In the genomic region with DNA sequence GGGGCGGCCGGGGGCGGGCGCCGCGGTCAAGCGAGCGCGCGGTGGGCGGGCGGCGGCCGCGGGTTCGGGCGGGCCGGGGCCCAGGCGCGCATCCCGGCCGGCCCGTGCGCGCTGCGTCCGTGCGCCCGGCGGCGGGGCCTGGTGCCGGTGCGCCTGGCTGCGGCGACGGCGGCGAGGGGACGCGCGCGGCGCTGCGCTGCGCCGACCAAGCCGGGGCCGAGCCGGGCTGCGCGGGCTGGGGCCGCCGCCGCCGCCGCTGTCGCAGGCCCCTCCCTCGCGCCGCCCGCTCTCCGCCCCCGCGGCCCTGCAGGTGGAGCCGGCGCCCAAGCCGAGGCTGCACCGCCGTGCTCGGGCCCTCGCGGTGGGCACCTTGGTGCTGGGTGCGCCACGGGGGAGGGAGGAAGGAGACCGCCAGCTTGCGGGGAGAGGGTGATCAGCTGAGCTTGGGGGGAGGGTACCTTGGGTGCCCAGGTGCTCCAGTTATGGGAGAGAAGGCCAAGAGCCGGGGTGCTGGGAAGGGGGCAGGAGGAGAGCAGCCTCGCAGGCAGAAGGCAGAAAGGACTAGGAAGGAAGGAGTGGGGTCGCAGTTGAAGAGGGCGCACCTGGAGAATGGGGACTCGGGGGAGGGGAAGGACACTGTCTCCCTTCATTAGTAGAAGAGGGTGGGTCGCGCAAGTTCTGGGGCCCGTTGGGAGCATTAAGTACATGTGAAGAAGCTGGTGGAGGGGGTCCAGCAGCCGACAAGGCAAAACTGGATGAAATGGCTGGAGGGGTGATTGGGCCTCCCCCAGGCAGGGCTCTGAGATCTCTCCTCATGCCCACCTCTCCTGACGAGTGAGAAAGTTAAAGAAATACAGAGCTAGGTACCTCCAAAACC, we compare ENCODE assay signal across 9 cellular contexts. TPM values are rescaled to one million over a fixed set of nuclear protein-coding genes. Genes with fewer than 3 reads are reported as not detected.
DNase-seq lines count a peak whose midpoint lies in the region; ATAC-seq and TF ChIP-seq lines count a peak whose summit lies in the region.
"Had no signal": no experiment of that assay in that cellular context is flagged by ENCODE, and none has a peak within 500 bp of the region (broad histone marks: within the 10 kb centered on the region; RNA-seq: fewer than 3 reads in every experiment).

PPP2R2C (minus strand) TSS at position 228 of the 877 bp plus-strand sequence. CDS start 385 bp downstream, outside the sequence.

- H3K36me3 ChIP-seq in right atrium auricular region = no peaks in the 10 kb centered on the region

- H3K4me1 ChIP-seq in right atrium auricular region = peaks cover 0 to 19% of the 10 kb centered on the region in 2 donors

- TF ChIP-seq CTCF in right atrium auricular region (IDR thresholded peaks at IDR 0.05) = no peak

- H3K9me3 ChIP-seq in right atrium auricular region = no peaks in the 10 kb centered on the region

- ATAC-seq in HG02981 (IDR thresholded peaks at IDR 0.05; ENCODE audit: unreplicated experiment) = no peak

- DNase-seq in NCI-H2227 (lab: John Stamatoyannopoulos, UW; ENCODE audit: unreplicated experiment) = peak; percentile 70
- DNase-seq in NCI-H2227 treated with DMSO at 0.1 percent for 48 hours (lab: John Stamatoyannopoulos, UW) = no peak
- peak; percentile 13 for DNase-seq in SW480 (ENCODE audit: low spot score)
- DNase-seq in right atrium auricular region (ENCODE audit: low spot score) = peak; percentile 13
- no peak for DNase-seq in SHP77 (lab: John Stamatoyannopoulos, UW)
- no peak for DNase-seq in epidermal melanocyte (ENCODE audit: insufficient read length, low spot score)

- no peak within 1 kb of the TSS for H3K27ac ChIP-seq in right atrium auricular region
- peak within 1 kb of the TSS in 2 of 21 experiments; percentile 1 to 24 for H3K27ac ChIP-seq in skin epidermis

- peak within 1 kb of the TSS in 1 of 2 donors; percentile 54 for H3K4me3 ChIP-seq in right atrium auricular region
- H3K4me3 ChIP-seq in skin epidermis = peak within 1 kb of the TSS; percentile 16 to 41 (median 35)

- H3K27me3 ChIP-seq in right atrium auricular region = peaks cover 0 to 4% of the 10 kb centered on the region in 2 donors

RNA-seq across cellular contexts. Expression of gene PPP2R2C, which starts in this region (rescaled TPM):
- 1 to 10 TPM; 4.6 to 5.7 TPM for total RNA-seq in right atrium auricular region
- total RNA-seq: mononuclear cell had no signal

Comparison
In these comparisons a context has a peak if more than half of its experiments do, and no peak if none do; other contexts are left out.
1. DNase-seq: peak in NCI-H2227 (single experiment), SW480 (single experiment) and right atrium auricular region (single experiment); none in NCI-H2227 treated with DMSO at 0.1 percent for 48 hours (single experiment), SHP77 (0 of 2) and epidermal melanocyte (single experiment).